ENCODE assay signal across 8 cellular contexts in the genomic region with DNA sequence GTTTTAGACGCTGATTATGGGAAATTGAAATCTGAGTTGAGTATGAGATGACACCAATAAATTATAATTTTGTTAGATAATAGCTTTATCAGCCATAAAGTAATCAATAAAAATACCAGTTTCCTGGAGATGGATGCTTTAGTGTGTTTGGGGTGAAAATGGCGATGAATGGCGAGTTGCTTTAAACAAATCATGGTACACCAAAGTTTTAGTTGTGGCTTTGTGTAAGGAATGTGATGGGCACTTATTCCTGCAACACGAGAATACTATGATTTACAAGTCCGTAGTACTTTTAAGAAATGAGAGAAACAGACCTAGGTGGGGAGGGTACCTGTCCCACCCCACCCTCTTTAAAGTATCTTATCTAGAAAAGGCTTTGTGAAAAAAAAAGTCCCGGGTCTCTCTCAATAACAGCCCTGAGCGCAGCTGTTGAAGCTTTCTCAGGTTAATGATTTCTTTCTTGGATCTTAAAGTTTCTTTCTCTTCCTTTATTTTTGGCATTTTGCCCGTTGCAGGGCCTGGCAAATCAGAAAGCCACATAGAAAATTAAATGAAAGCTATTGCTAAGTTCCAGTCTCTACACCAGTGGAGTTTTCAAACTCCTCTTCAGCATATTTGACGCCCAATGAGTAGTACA. TPM values are rescaled to one million over a fixed set of nuclear protein-coding genes. Genes with fewer than 3 reads are reported as not detected.
DNase-seq lines count a peak whose midpoint lies in the region; ATAC-seq, FAIRE-seq and TF ChIP-seq lines count a peak whose summit lies in the region.

No MANE protein-coding gene starts in this region.

- FAIRE-seq in GM12878 (lab: Jason Lieb, UNC) = no peak

- H2BK12ac ChIP-seq in mesenchymal stem cell (ENCODE audit: low read length in 2 of 2) = no peak overlapping the region

- BruUV-seq in GM12878 (replicated peaks; lab: Mats Ljungman, UMichigan) = no TSS peak

- peak overlapping the region; percentile 8 for H2BK5ac ChIP-seq in mesenchymal stem cell (ENCODE audit: low read depth, low read length, poor library complexity, severe bottlenecking)

- H3K79me2 ChIP-seq in GM12878 (ENCODE audit: control insufficient read depth, insufficient read depth, low read length) = peaks cover 58% of the 10 kb centered on the region

- H3K27ac ChIP-seq in GM12878 (ENCODE audit: control insufficient read depth, insufficient read depth) = peak overlapping the region; percentile 98
- H3K27ac ChIP-seq in mesenchymal stem cell (ENCODE audit: low read length, poor library complexity, severe bottlenecking) = peak overlapping the region; percentile 98

- peak overlapping the region; percentile 98 for H3K9ac ChIP-seq in GM12878 (ENCODE audit: control insufficient read depth, insufficient read depth, low read length)
- peak overlapping the region; percentile 82 for H3K9ac ChIP-seq in mesenchymal stem cell (ENCODE audit: low read length)

- no peak for TF ChIP-seq POLR2A in NB4 (IDR thresholded peaks at IDR 0.05; ENCODE audit: extremely low read depth, insufficient read length)
- no peak for TF ChIP-seq POLR2A in GM12878 (IDR thresholded peaks at IDR 0.05; ENCODE audit: low read depth, low read length)

- no peak overlapping the region for H4K8ac ChIP-seq in mesenchymal stem cell (ENCODE audit: low read length)

- peaks cover 13% of the 10 kb centered on the region for H3K79me1 ChIP-seq in mesenchymal stem cell (replicated peaks; ENCODE audit: low read length, poor library complexity, severe bottlenecking)

- H2AK5ac ChIP-seq in mesenchymal stem cell (ENCODE audit: low read length, severe bottlenecking) = peak overlapping the region; percentile 78

- CTCF ChIA-PET in GM12878 (lab: Yijun Ruan, JAX) = interaction anchor here (0.7 to 2.9 kb wide), 9 partner anchors 22 to 322 kb away, joined by 3 to 19 read pairs (median 5); no protein-coding TSS in a partner anchor

- H3K18ac ChIP-seq in mesenchymal stem cell (ENCODE audit: low read depth in 1 of 2, low read length in 2 of 2) = peak overlapping the region; percentile 58 to 79

- WGBS in GM12878 (ENCODE audit: insufficient coverage, insufficient replicate concordance, low lambda C conversion rate, missing lambda C conversion rate) = under 1% methylated on average over 9 of the region's 9 CpGs
- WGBS in mesenchymal stem cell = 26% methylated on average over 5 of the region's 9 CpGs

- TF ChIP-seq CTCF in NB4 (IDR thresholded peaks at IDR 0.05; ENCODE audit: low read depth, low read length) (no peak), GM12878 (IDR thresholded peaks at IDR 0.05 in 2 of 3, conservative IDR thresholded peaks at IDR 0.05 in 1 of 3; ENCODE audit: control insufficient read depth in 2 of 3, extremely low read depth in 1 of 3, insufficient read depth in 1 of 3, low read depth in 3 of 3, low read length in 3 of 3) (no peak)

- H3K27me3 ChIP-seq in GM12878 (replicated peaks in 1 of 2; ENCODE audit: control insufficient read depth in 2 of 2, insufficient read depth in 2 of 2, low read length in 1 of 2) = no peaks in the 10 kb centered on the region
- H3K27me3 ChIP-seq in mesenchymal stem cell (ENCODE audit: control insufficient read depth in 1 of 2, insufficient read depth in 1 of 2, low read length in 2 of 2) = no peaks in the 10 kb centered on the region

- in situ Hi-C loops in GM12878 (cut with MboI) = no loop called here

- DNase-seq in NCI-H1105 treated with DMSO at 0.1 percent for 48 hours (lab: John Stamatoyannopoulos, UW) (peak; percentile 49), NCI-H1105 (lab: John Stamatoyannopoulos, UW) (no peak), NB4 (ENCODE audit: low read depth) (peak; percentile 49), GM12878 (ENCODE audit: low read depth, low spot score) (no peak), mesenchymal stem cell (peak; percentile 52), ureter (ENCODE audit: low spot score) (no peak)

- no peak for TF ChIP-seq EP300 in GM12878 (IDR thresholded peaks at IDR 0.05; ENCODE audit: borderline replicate concordance in 1 of 2, control insufficient read depth in 1 of 2, low read depth in 2 of 2, low read length in 2 of 2)

- no peak overlapping the region for H2BK120ac ChIP-seq in mesenchymal stem cell (ENCODE audit: low read depth, low read length)

- peak overlapping the region; percentile 90; the same call in 1 of the 2 replicates for H2AFZ ChIP-seq in GM12878 (ENCODE audit: control insufficient read depth, low read depth, low read length)
- H2AFZ ChIP-seq in mesenchymal stem cell (ENCODE audit: low read depth, low read length) = no peak overlapping the region

- no peak overlapping the region for H4K91ac ChIP-seq in mesenchymal stem cell (ENCODE audit: low read length)

- H3K14ac ChIP-seq in mesenchymal stem cell (ENCODE audit: low read length in 2 of 2) = no peak overlapping the region

- H3K4me2 ChIP-seq in GM12878 (ENCODE audit: control insufficient read depth, insufficient read depth) (peak overlapping the region; percentile 95), mesenchymal stem cell (ENCODE audit: low read length, poor library complexity, severe bottlenecking) (peak overlapping the region; percentile 96)

- peak overlapping the region; percentile 90 for H3K4me3 ChIP-seq in NB4 (ENCODE audit: low read depth, low read length)
- H3K4me3 ChIP-seq in GM12878 = peak overlapping the region; percentile 71
- H3K4me3 ChIP-seq in mesenchymal stem cell (ENCODE audit: insufficient read depth in 1 of 2, low read depth in 1 of 2, low read length in 2 of 2) = peak overlapping the region; percentile 69 to 92

- ATAC-seq in GM12878 = no peak
- no peak for ATAC-seq in esophagus mucosa
- ATAC-seq in GM21528 (IDR thresholded peaks at IDR 0.05; ENCODE audit: low FRiP score, unreplicated experiment) = no peak

- POLR2A ChIA-PET in GM12878 (lab: Charles Lee) = interaction anchor here (0.7 to 2.5 kb wide), 7 partner anchors 29 to 325 kb away, joined by 4 to 9 read pairs (median 5); a partner anchor contains a TSS

- H4K20me1 ChIP-seq in GM12878 (ENCODE audit: control insufficient read depth, insufficient read depth) = no peaks in the 10 kb centered on the region

- RAD21 ChIA-PET in GM12878 (lab: Charles Lee; ENCODE audit: unreplicated experiment) = interaction anchor here (1.0 to 4.6 kb wide), 10 partner anchors 24 to 327 kb away, joined by 3 to 41 read pairs (median 6); a partner anchor contains a TSS

- H3K36me3 ChIP-seq in GM12878 (ENCODE audit: control insufficient read depth in 2 of 2, insufficient read depth in 2 of 2, low read length in 1 of 2) (peaks cover 0 to 6% of the 10 kb centered on the region in 2 experiments; a peak in 2 of 4 replicates), mesenchymal stem cell (ENCODE audit: control insufficient read depth in 1 of 2, insufficient read depth in 2 of 2, low read depth in 1 of 2, low read length in 2 of 2) (peaks cover 0 to 2% of the 10 kb centered on the region in 2 experiments)

- TF ChIP-seq RAD21 in GM12878 (IDR thresholded peaks at IDR 0.05; ENCODE audit: insufficient read depth, low read depth, low read length) = no peak

- H3K23ac ChIP-seq in mesenchymal stem cell (ENCODE audit: low read length in 2 of 2) = no peak overlapping the region

- H3K4ac ChIP-seq in mesenchymal stem cell (ENCODE audit: low read depth in 1 of 2, low read length in 2 of 2) = no peak overlapping the region

- H3K9me3 ChIP-seq in GM12878 (replicated peaks; ENCODE audit: control insufficient read depth, insufficient read depth, low read length) (no peaks in the 10 kb centered on the region), mesenchymal stem cell (ENCODE audit: control insufficient read depth, low read length) (no peaks in the 10 kb centered on the region)

- H3K4me1 ChIP-seq in GM12878 (ENCODE audit: control insufficient read depth, insufficient read depth, low read length) (peaks cover 5% of the 10 kb centered on the region), mesenchymal stem cell (ENCODE audit: control insufficient read depth, insufficient read depth, low read depth, low read length) (peaks cover 21% of the 10 kb centered on the region)

- SMC1A ChIA-PET in GM12878 (lab: Charles Lee; ENCODE audit: uncharacterized antibody, unreplicated experiment) = interaction anchor here (0.8 to 3.8 kb wide), 6 partner anchors 24 to 314 kb away, joined by 4 to 25 read pairs (median 5); no protein-coding TSS in a partner anchor

- no peak overlapping the region for H2BK15ac ChIP-seq in mesenchymal stem cell (ENCODE audit: low read depth, poor library complexity, severe bottlenecking)

- intact Hi-C loops in GM12878 (cut with micrococcal nuclease; ENCODE audit: unreplicated experiment) = loop anchor here (2.0 kb wide), 1 partner anchor 38 kb away; no protein-coding TSS in a partner anchor

RNA-seq across cellular contexts. Expression of a gene that starts 1.5 kb away (rescaled TPM):
- total RNA-seq in GM12878 (2013; cell fraction: nucleolus; rRNA removed) = 77.7 and 79.7 TPM in 2 replicates
- 146 and 155 TPM in 2 replicates for total RNA-seq in GM12878 (2014; rRNA removed)
- 122 and 130 TPM in 2 replicates for total RNA-seq in GM12878 (2014; rRNA removed; fragmentation: Illumina TruSeq; extraction: Trizol)
- 231 and 270 TPM in 2 replicates for total RNA-seq in GM12878 (2021)
- polyA plus RNA-seq in GM12878 (2011; ENCODE audit: low read depth) = 84.7 TPM
- polyA plus RNA-seq in GM12878 (2011; rRNA removed) = 107 and 115 TPM in 2 replicates
- polyA plus RNA-seq in GM12878 (2011; cell fraction: cytosol; rRNA removed) = 65.3 and 137 TPM in 2 replicates
- 94.8 and 222 TPM in 2 replicates for polyA plus RNA-seq in GM12878 (2011; cell fraction: nucleus; rRNA removed)
- polyA plus RNA-seq in GM12878 (2012) = 116 and 143 TPM in 2 replicates
- polyA plus RNA-seq in GM12878 (2014; fragmentation: Illumina TruSeq; extraction: Trizol) = 163 and 186 TPM in 2 replicates
- polyA plus RNA-seq in GM12878 (2014; fragmentation: Nextera tagmentation; extraction: Ambion mirVana) = 10 to 100 TPM; 54.4 to 64.5 TPM
- 196 and 232 TPM in 2 replicates for polyA plus RNA-seq in GM12878 (2014; rRNA removed)
- 100 to 1,000 TPM; 768 to 771 TPM for polyA plus RNA-seq in GM12878 (2016; fragmentation: Nextera tagmentation; extraction: Ambion mirVana)
- polyA minus RNA-seq in GM12878 (2011; rRNA and poly(A)+ RNA removed) = 92.5 and 95.8 TPM in 2 replicates
- polyA minus RNA-seq in GM12878 (2011; cell fraction: cytosol; rRNA and poly(A)+ RNA removed) = 91.1 and 93.3 TPM in 2 replicates
- polyA minus RNA-seq in GM12878 (2011; cell fraction: nucleus; rRNA and poly(A)+ RNA removed) = 97.6 and 221 TPM in 2 replicates
- polyA plus RNA-seq in mesenchymal stem cell (2013, experiment 1 of 2) = 18.2 TPM
- 20.1 TPM for polyA plus RNA-seq in mesenchymal stem cell (2013, experiment 2 of 2)
- 66.4 TPM for total RNA-seq in esophagus mucosa
- total RNA-seq in ureter = 2.2 TPM

RNA-seq across cellular contexts. Expression of a gene that starts 40.8 kb away (rescaled TPM):
- total RNA-seq in GM12878 (2013; cell fraction: nucleolus; rRNA removed) = 2.1 and 2.7 TPM in 2 replicates
- total RNA-seq in GM12878 (2014; rRNA removed) = 5.8 and 7.5 TPM in 2 replicates
- 2.8 and 3.0 TPM in 2 replicates for total RNA-seq in GM12878 (2014; rRNA removed; fragmentation: Illumina TruSeq; extraction: Trizol)
- total RNA-seq in GM12878 (2021) = 5.8 and 6.4 TPM in 2 replicates
- polyA plus RNA-seq in GM12878 (2011; ENCODE audit: low read depth) = 1.5 TPM
- 2.7 and 4.2 TPM in 2 replicates for polyA plus RNA-seq in GM12878 (2011; rRNA removed)
- polyA plus RNA-seq in GM12878 (2011; cell fraction: cytosol; rRNA removed) = 5.6 and 9.3 TPM in 2 replicates
- polyA plus RNA-seq in GM12878 (2011; cell fraction: nucleus; rRNA removed) = 4.6 and 5.1 TPM in 2 replicates
- polyA plus RNA-seq in GM12878 (2012) = 3.4 and 5.3 TPM in 2 replicates
- 0.76 and 2.1 TPM in 2 replicates for polyA plus RNA-seq in GM12878 (2014; fragmentation: Illumina TruSeq; extraction: Trizol)
- polyA plus RNA-seq in GM12878 (2014; fragmentation: Nextera tagmentation; extraction: Ambion mirVana) = under 1 TPM; 0.35 to 0.90 TPM
- 4.8 and 5.1 TPM in 2 replicates for polyA plus RNA-seq in GM12878 (2014; rRNA removed)
- polyA plus RNA-seq in GM12878 (2016; fragmentation: Nextera tagmentation; extraction: Ambion mirVana) = 1 to 10 TPM in 1 of 2 experiments, under 1 TPM in 1; 0.96 to 1.3 TPM
- 1.5 and 6.0 TPM in 2 replicates for polyA minus RNA-seq in GM12878 (2011; rRNA and poly(A)+ RNA removed)
- polyA minus RNA-seq in GM12878 (2011; cell fraction: cytosol; rRNA and poly(A)+ RNA removed) = 2.1 and 3.9 TPM in 2 replicates
- 1.5 and 2.4 TPM in 2 replicates for polyA minus RNA-seq in GM12878 (2011; cell fraction: nucleus; rRNA and poly(A)+ RNA removed)
- polyA plus RNA-seq in mesenchymal stem cell (2013, experiment 1 of 2) = 0.22 TPM
- polyA plus RNA-seq in mesenchymal stem cell (2013, experiment 2 of 2) = 0.34 TPM
- 0.52 TPM for total RNA-seq in esophagus mucosa
- 4.0 TPM for total RNA-seq in ureter

Comparison
In these comparisons a context has a peak if more than half of its experiments do, and no peak if none do; other contexts are left out.
1. DNase-seq: peak in NCI-H1105 treated with DMSO at 0.1 percent for 48 hours (single experiment), NB4 (single experiment) and mesenchymal stem cell (single experiment); none in NCI-H1105 (single experiment), GM12878 (single experiment) and ureter (single experiment).
2. RNA of a gene that starts 1.5 kb away (total RNA-seq): 77.7 to 270 TPM in GM12878 and 66.4 TPM in esophagus mucosa (single experiment); 2.2 TPM in ureter (single experiment); every median in the first group is over 10 times any median in the second.
3. Peak in every context shown above with its lines, with median percentiles within 50 percentile points of each other: H3K4me3 ChIP-seq.